1 cellular context compared by ENCODE assay signal in the genomic region with DNA sequence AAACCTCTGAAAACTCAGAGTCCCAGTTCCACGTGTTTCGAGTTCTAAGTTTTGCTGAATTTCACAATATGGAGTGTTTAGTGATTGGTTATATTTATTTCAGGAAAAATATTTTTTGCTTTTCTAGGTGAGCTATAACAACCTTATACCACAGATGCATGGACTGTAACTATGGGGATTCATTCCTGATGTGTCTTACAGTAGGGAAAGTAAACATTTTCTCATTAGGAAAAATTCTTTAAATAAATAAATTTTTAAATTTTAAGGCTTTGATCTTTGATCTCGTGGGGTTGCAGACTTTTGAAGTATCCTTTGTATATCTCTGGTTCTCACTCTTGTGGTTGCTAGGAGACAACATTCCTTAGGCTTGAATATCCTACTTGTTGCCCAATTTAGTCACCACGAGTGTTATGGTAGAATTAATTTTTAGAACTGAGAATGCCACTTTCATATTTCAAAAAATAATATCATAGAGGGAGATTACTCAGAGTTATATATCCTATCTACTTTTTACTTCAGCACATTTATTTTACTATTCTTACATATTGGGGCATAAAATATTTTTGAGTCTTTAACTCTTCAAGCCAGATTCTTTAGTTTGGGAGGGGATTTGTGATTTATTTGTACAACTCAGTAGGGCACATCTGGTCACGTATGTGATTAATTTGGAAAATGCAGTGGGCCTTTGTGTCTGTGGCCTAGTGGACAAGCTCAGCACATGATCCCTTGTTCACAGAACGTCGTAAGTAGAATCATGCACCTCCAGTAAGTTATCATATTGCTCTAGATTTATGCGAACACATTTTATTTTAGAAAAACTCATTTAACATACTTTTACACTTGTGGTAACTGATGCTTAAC.
TF ChIP-seq lines count a peak whose summit lies in the region.

No MANE protein-coding gene starts in this region.

TF ChIP-seq in GM23338, 12 proteins besides CTCF, POLR2A, EP300 and RAD21 (continued from another document):
- TF ChIP-seq, protein P1, sequence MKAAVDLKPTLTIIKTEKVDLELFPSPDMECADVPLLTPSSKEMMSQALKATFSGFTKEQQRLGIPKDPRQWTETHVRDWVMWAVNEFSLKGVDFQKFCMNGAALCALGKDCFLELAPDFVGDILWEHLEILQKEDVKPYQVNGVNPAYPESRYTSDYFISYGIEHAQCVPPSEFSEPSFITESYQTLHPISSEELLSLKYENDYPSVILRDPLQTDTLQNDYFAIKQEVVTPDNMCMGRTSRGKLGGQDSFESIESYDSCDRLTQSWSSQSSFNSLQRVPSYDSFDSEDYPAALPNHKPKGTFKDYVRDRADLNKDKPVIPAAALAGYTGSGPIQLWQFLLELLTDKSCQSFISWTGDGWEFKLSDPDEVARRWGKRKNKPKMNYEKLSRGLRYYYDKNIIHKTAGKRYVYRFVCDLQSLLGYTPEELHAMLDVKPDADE (IDR thresholded peaks at IDR 0.05) = no peak
- TF ChIP-seq ZNF114 (CRISPR knock-in tag; IDR thresholded peaks at IDR 0.05) = no peak
- no peak for TF ChIP-seq EZH2phosphoT487 (IDR thresholded peaks at IDR 0.05; ENCODE audit: unreplicated experiment)
- TF ChIP-seq CREB1 (CRISPR knock-in tag; IDR thresholded peaks at IDR 0.05; ENCODE audit: low read depth) = no peak
- TF ChIP-seq, protein P2, sequence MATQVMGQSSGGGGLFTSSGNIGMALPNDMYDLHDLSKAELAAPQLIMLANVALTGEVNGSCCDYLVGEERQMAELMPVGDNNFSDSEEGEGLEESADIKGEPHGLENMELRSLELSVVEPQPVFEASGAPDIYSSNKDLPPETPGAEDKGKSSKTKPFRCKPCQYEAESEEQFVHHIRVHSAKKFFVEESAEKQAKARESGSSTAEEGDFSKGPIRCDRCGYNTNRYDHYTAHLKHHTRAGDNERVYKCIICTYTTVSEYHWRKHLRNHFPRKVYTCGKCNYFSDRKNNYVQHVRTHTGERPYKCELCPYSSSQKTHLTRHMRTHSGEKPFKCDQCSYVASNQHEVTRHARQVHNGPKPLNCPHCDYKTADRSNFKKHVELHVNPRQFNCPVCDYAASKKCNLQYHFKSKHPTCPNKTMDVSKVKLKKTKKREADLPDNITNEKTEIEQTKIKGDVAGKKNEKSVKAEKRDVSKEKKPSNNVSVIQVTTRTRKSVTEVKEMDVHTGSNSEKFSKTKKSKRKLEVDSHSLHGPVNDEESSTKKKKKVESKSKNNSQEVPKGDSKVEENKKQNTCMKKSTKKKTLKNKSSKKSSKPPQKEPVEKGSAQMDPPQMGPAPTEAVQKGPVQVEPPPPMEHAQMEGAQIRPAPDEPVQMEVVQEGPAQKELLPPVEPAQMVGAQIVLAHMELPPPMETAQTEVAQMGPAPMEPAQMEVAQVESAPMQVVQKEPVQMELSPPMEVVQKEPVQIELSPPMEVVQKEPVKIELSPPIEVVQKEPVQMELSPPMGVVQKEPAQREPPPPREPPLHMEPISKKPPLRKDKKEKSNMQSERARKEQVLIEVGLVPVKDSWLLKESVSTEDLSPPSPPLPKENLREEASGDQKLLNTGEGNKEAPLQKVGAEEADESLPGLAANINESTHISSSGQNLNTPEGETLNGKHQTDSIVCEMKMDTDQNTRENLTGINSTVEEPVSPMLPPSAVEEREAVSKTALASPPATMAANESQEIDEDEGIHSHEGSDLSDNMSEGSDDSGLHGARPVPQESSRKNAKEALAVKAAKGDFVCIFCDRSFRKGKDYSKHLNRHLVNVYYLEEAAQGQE (IDR thresholded peaks at IDR 0.05; ENCODE audit: unreplicated experiment) = no peak
